Comparison of ENCODE assay signal across 8 cellular contexts in the genomic region with DNA sequence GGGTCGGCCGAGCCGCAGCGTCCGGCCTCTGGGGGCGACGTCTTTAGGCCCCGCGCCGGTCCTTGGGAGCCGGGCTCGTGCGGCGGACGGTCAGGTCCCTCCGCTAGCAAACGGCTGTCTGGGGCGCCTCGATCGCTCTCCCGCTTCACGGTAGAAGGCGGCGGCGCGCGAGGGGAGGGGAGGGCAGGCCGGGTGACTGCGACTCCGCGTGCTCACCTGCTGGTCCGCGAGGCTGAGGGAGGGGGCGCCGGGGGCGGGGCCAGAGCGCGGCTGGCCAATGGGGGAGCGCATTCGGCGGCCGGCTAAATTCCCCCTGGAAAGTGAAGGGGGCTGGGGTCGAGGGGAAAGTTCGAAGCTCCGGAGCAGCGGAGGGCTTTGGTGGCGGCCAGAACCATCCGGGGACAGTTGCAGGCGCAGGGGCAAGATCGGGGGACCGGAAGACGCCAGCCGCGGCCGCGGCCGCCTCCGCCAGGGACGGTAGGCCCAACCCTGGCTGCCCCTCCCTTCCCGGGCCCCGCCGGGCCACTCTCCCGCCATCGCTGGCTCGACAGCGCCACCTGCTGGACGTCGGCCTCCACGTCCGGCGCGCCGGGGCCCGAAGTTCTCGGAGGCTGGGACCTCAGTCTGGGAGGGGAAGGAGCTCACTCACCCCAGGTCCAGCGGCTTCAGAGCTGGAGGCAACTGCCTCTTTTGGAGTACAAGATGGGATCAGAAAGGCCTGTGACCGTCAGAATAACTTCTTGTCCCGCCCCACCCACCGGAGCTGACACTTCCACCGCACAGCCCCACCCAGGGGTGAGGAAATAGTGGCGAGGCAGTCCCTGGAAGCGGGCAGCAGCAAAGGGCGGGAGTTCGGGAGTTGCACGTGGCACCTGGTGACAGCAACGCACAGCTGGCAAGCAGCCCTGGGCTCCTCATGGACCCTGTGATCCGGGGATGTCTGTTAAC. TPM values are rescaled to one million over a fixed set of nuclear protein-coding genes. Genes with fewer than 3 reads are reported as not detected.
A peak's percentile ranks its signal among the peaks of the same experiment; 100 is the strongest.
DNase-seq lines count a peak whose midpoint lies in the region; ATAC-seq and TF ChIP-seq lines count a peak whose summit lies in the region.

No MANE protein-coding gene starts in this region.

- DNase-seq in GDM1 (lab: John Stamatoyannopoulos, UW) (peak; percentile 51), H7 (peak; percentile 99), LNCaP clone FGC (ENCODE audit: low read depth) (no peak), SK-N-MC (ENCODE audit: low read depth, low spot score) (no peak), head of caudate nucleus (peak; percentile 33 to 91 (median 77)), osteocyte (ENCODE audit: extremely low spot score, unreplicated experiment) (peak; percentile 94), thoracic aorta (ENCODE audit: low spot score) (no peak)
- peak; percentile 80 for DNase-seq in activated naive CD4-positive, alpha-beta T cell treated with anti-CD3 and anti-CD28 coated beads, Interleukin-2, amount 50 U/mL, for 16 hours

- H3K4me1 ChIP-seq in thoracic aorta (ENCODE audit: control insufficient read depth in 1 of 2, low read depth in 2 of 2) = peaks cover 0 to 3% of the 10 kb centered on the region in 2 donors

- no peaks in the 10 kb centered on the region for H3K9me3 ChIP-seq in SK-N-MC (ENCODE audit: low read depth, low read length)
- no peaks in the 10 kb centered on the region for H3K9me3 ChIP-seq in thoracic aorta

- peak overlapping the region; percentile 76 for H3K4me3 Mint-ChIP-seq in osteocyte (ENCODE audit: unreplicated experiment)

- peak overlapping the region; percentile 47 for H3K9ac ChIP-seq in SK-N-MC (ENCODE audit: insufficient read length)

- no peak for ATAC-seq in thoracic aorta (ENCODE audit: insufficient number of reproducible peaks, low FRiP score, low read depth)

- H3K27ac ChIP-seq in SK-N-MC = no peak overlapping the region
- H3K27ac ChIP-seq in thoracic aorta = peak overlapping the region in 1 of 2 donors; percentile 38

- peak overlapping the region; percentile 58 for H3K4me3 ChIP-seq in H7 (ENCODE audit: insufficient read depth, low read depth, low read length)
- peak overlapping the region; percentile 46 for H3K4me3 ChIP-seq in LNCaP clone FGC (ENCODE audit: low read depth, low read length)
- H3K4me3 ChIP-seq in SK-N-MC = peak overlapping the region; percentile 68
- peak overlapping the region; percentile 78 for H3K4me3 ChIP-seq in thoracic aorta

- no peaks in the 10 kb centered on the region for H3K9me3 Mint-ChIP-seq in osteocyte (ENCODE audit: unreplicated experiment)

- H3K36me3 ChIP-seq in H7 (replicated peaks; ENCODE audit: control insufficient read depth, insufficient read depth, low read length) (no peaks in the 10 kb centered on the region), SK-N-MC (ENCODE audit: insufficient read depth, low read length) (no peaks in the 10 kb centered on the region; the same call in 1 of the 2 replicates), thoracic aorta (no peaks in the 10 kb centered on the region)

- peaks cover 6% of the 10 kb centered on the region for H3K4me1 Mint-ChIP-seq in osteocyte (ENCODE audit: unreplicated experiment)

- peaks cover 36% of the 10 kb centered on the region for H3K27me3 ChIP-seq in H7 (ENCODE audit: control insufficient read depth, insufficient read depth, low read length)
- H3K27me3 ChIP-seq in thoracic aorta (replicated peaks; ENCODE audit: insufficient read depth) = no peaks in the 10 kb centered on the region

- peak overlapping the region; percentile 77 for H3K27ac Mint-ChIP-seq in osteocyte (ENCODE audit: unreplicated experiment)

- peaks cover 8% of the 10 kb centered on the region for H3K36me3 Mint-ChIP-seq in osteocyte (ENCODE audit: unreplicated experiment)

- H3K27me3 Mint-ChIP-seq in osteocyte (ENCODE audit: unreplicated experiment) = no peaks in the 10 kb centered on the region

- intact Hi-C loops in head of caudate nucleus (cut with DNase I) = no loop called here

- TF ChIP-seq CTCF in LNCaP clone FGC (IDR thresholded peaks at IDR 0.05; ENCODE audit: control insufficient read depth, extremely low read depth, insufficient read depth) (peak; percentile 74), osteocyte (IDR thresholded peaks at IDR 0.05) (peak; percentile 89), thoracic aorta (IDR thresholded peaks at IDR 0.05) (peak; percentile 89)

RNA-seq across cellular contexts. Expression of gene ELF4, which starts 49.9 kb away (rescaled TPM):
- 3.7 and 4.3 TPM in 2 replicates for total RNA-seq in H7 (2014; rRNA removed; shearing (Covaris generic))
- total RNA-seq in osteocyte (24.9 and 25.2 TPM in 2 replicates), thoracic aorta (10 to 100 TPM; 11.1 to 16.9 TPM)

Comparison
In these comparisons a context has a peak if more than half of its experiments do, and no peak if none do; other contexts are left out.
1. DNase-seq: peak in GDM1 (single experiment), H7 (single experiment), activated naive CD4-positive, alpha-beta T cell treated with anti-CD3 and anti-CD28 coated beads, Interleukin-2, amount 50 U/mL, for 16 hours (single experiment), head of caudate nucleus (42 of 42) and osteocyte (single experiment); none in LNCaP clone FGC (single experiment), SK-N-MC (single experiment) and thoracic aorta (single experiment).
2. Peak in every context shown above with its lines, with median percentiles within 50 percentile points of each other: H3K4me3 ChIP-seq and CTCF ChIP-seq.